Comparison of ENCODE assay signal across 8 cellular contexts in genomic region chr19:53193534-53194222, GRCh38. TPM values are rescaled to one million over a fixed set of nuclear protein-coding genes. Genes with fewer than 3 reads are reported as not detected.
DNase-seq lines count a peak whose midpoint lies in the region; ATAC-seq and TF ChIP-seq lines count a peak whose summit lies in the region.

No MANE protein-coding gene starts in this region.

- no peak for ATAC-seq in HG03135 (IDR thresholded peaks at IDR 0.05; ENCODE audit: unreplicated experiment)
- no peak for ATAC-seq in GM21528 (IDR thresholded peaks at IDR 0.05; ENCODE audit: low FRiP score, unreplicated experiment)

- DNase-seq in AG04450 (ENCODE audit: low read depth, low spot score) (no peak), choroid plexus epithelial cell (ENCODE audit: low read depth) (no peak), foreskin melanocyte (no peak), MG63 (no peak)

- no peaks in the 10 kb centered on the region for H3K27me3 Mint-ChIP-seq in nephron (ENCODE audit: low read depth)

- POLR2A ChIA-PET in AG04450 (lab: Yijun Ruan, JAX), result no interaction called here

- peak overlapping the region; percentile 95 to 98 (median 97) for H3K4me3 Mint-ChIP-seq in nephron

- no peak for TF ChIP-seq CTCF in AG04450 (IDR thresholded peaks at IDR 0.05; ENCODE audit: low read depth, low read length)
- TF ChIP-seq CTCF in choroid plexus epithelial cell (conservative IDR thresholded peaks at IDR 0.05; ENCODE audit: low read depth, low read length), result no peak
- TF ChIP-seq CTCF in nephron (IDR thresholded peaks at IDR 0.05; ENCODE audit: unreplicated experiment in 3 of 3), result no peak

- H3K4me1 ChIP-seq in HUES48 (ENCODE audit: control insufficient read depth, insufficient read depth, low read length), result peaks cover 3% of the 10 kb centered on the region; the same call in 1 of the 2 replicates

- CTCF ChIA-PET in AG04450 (lab: Charles Lee), result interaction anchor here (0.5 kb wide), 1 partner anchor 173 kb away, joined by 3 read pairs; no protein-coding TSS in a partner anchor

- H3K27ac ChIP-seq in AG04450 (ENCODE audit: low read depth, low read length) (no peak overlapping the region), HUES48 (ENCODE audit: low read depth, low read length) (no peak overlapping the region)

- H3K36me3 ChIP-seq in HUES48 (ENCODE audit: control insufficient read depth, insufficient read depth, low read length), result no peaks in the 10 kb centered on the region; the same call in 1 of the 2 replicates
- H3K36me3 ChIP-seq in MG63, result no peaks in the 10 kb centered on the region

- peak overlapping the region; percentile 88 to 94 (median 94) for H3K27ac Mint-ChIP-seq in nephron

- peaks cover 38% of the 10 kb centered on the region for H3K36me3 Mint-ChIP-seq in nephron (ENCODE audit: low read depth)

- H3K9me3 ChIP-seq in AG04450 (ENCODE audit: control insufficient read depth, insufficient read depth, low read length) (peaks cover 55% of the 10 kb centered on the region), HUES48 (ENCODE audit: control insufficient read depth, insufficient read depth, low read length) (no peaks in the 10 kb centered on the region), MG63 (peaks cover 10% of the 10 kb centered on the region; the same call in 1 of the 2 replicates)

- H3K9me3 Mint-ChIP-seq in nephron, result peaks cover 2% of the 10 kb centered on the region

- H3K27me3 ChIP-seq in AG04450 (ENCODE audit: control insufficient read depth, insufficient read depth, low read length) (no peaks in the 10 kb centered on the region), HUES48 (ENCODE audit: control insufficient read depth, insufficient read depth, low read length) (peaks cover 8% of the 10 kb centered on the region; the same call in 1 of the 2 replicates), MG63 (no peaks in the 10 kb centered on the region)

- H3K4me3 ChIP-seq in AG04450 (ENCODE audit: low read depth, low read length) (peak overlapping the region; percentile 78), HUES48 (ENCODE audit: low read depth, low read length) (peak overlapping the region; percentile 99), choroid plexus epithelial cell (ENCODE audit: low read depth, low read length) (peak overlapping the region; percentile 70), MG63 (no peak overlapping the region)

- peaks cover 21% of the 10 kb centered on the region for H3K4me1 Mint-ChIP-seq in nephron

- no peak overlapping the region for H3K9ac ChIP-seq in HUES48 (ENCODE audit: low read depth, low read length)

RNA-seq across cellular contexts. Expression of gene ZNF665, which starts 0.5 kb away (rescaled TPM):
- polyA plus RNA-seq in AG04450 (2011; rRNA removed), result 3.2 and 4.1 TPM in 2 replicates
- polyA minus RNA-seq in AG04450 (2011; rRNA and poly(A)+ RNA removed), result 1.6 and 4.0 TPM in 2 replicates
- not detected in 2 replicates for total RNA-seq in MG63 (2014; rRNA removed; shearing (Covaris generic); ENCODE audit: low replicate concordance)

RNA-seq across cellular contexts. Expression of gene ZNF347, which starts 34.8 kb away (rescaled TPM):
- 5.8 and 6.6 TPM in 2 replicates for polyA plus RNA-seq in AG04450 (2011; rRNA removed)
- 5.7 and 10.8 TPM in 2 replicates for polyA minus RNA-seq in AG04450 (2011; rRNA and poly(A)+ RNA removed)
- 0.69 and 1.5 TPM in 2 replicates for total RNA-seq in MG63 (2014; rRNA removed; shearing (Covaris generic); ENCODE audit: low replicate concordance)
